Comparison of ENCODE assay signal across 11 cellular contexts in genomic region chr1:244302889-244303609, GRCh38.
DNase-seq lines count a peak whose midpoint lies in the region; ATAC-seq, FAIRE-seq and TF ChIP-seq lines count a peak whose summit lies in the region.
"Had no signal": no experiment of that assay in that cellular context is flagged by ENCODE, and none has a peak within 500 bp of the region (broad histone marks: within the 10 kb centered on the region; RNA-seq: fewer than 3 reads in every experiment).

No MANE protein-coding gene starts in this region.

- peak; percentile 74 for FAIRE-seq in endothelial cell of umbilical vein (lab: Jason Lieb, UNC)

- no peak for TF ChIP-seq POLR2A in endothelial cell of umbilical vein (IDR thresholded peaks at IDR 0.05; ENCODE audit: low read depth, low read length)
- no peak for TF ChIP-seq POLR2A in GM18505 (IDR thresholded peaks at IDR 0.05; ENCODE audit: borderline replicate concordance, extremely low read depth, insufficient read depth, insufficient read length)

- peaks cover 52% of the 10 kb centered on the region for H3K4me1 ChIP-seq in endothelial cell of umbilical vein (ENCODE audit: control insufficient read depth, extremely low read depth, insufficient read depth, low read length)

- H2AFZ ChIP-seq in endothelial cell of umbilical vein (ENCODE audit: low read depth, low read length), result no peak overlapping the region

- peaks cover 2% of the 10 kb centered on the region for H3K4me1 Mint-ChIP-seq in glutamatergic neuron (ENCODE audit: low read depth, unreplicated experiment)

- peak overlapping the region; percentile 13 for H3K27ac ChIP-seq in endothelial cell of umbilical vein (ENCODE audit: insufficient read depth, low read depth, low read length)

- peak; percentile 98 for DNase-seq in Caki2 (ENCODE audit: low read depth)
- DNase-seq in LHCN-M2 (ENCODE audit: low read depth), result peak; percentile 32
- DNase-seq in endothelial cell of umbilical vein (ENCODE audit: low read depth, low spot score), result peak; percentile 53
- peak; percentile 69 for DNase-seq in mucosa of gallbladder (ENCODE audit: low spot score)
- DNase-seq in NOMO-1 treated with DMSO at 0.1 percent for 48 hours (lab: John Stamatoyannopoulos, UW; ENCODE audit: unreplicated experiment), result no peak
- DNase-seq in glutamatergic neuron, result no peak
- DNase-seq: effector CD4-positive, alpha-beta T cell; NCI-H345; T1000 had no signal

- peaks cover 5% of the 10 kb centered on the region for H3K27me3 Mint-ChIP-seq in glutamatergic neuron (ENCODE audit: unreplicated experiment)

- H3K27ac Mint-ChIP-seq in glutamatergic neuron (ENCODE audit: unreplicated experiment), result no peak overlapping the region

- H3K36me3 Mint-ChIP-seq in glutamatergic neuron (ENCODE audit: unreplicated experiment), result peaks cover 5% of the 10 kb centered on the region

- H3K27me3 ChIP-seq in endothelial cell of umbilical vein (ENCODE audit: control insufficient read depth in 2 of 2, insufficient read depth in 2 of 2, low read length in 2 of 2), result no peaks in the 10 kb centered on the region

- H4K20me1 ChIP-seq in endothelial cell of umbilical vein (replicated peaks; ENCODE audit: control insufficient read depth, extremely low read depth, insufficient read depth, low read length), result no peaks in the 10 kb centered on the region

- no peak overlapping the region for H3K4me3 Mint-ChIP-seq in glutamatergic neuron (ENCODE audit: unreplicated experiment)

- peak overlapping the region; percentile 11 for H3K4me2 ChIP-seq in endothelial cell of umbilical vein (ENCODE audit: insufficient read depth, low read length)

- BruUV-seq in endothelial cell of umbilical vein (replicated peaks; lab: Mats Ljungman, UMichigan), result no TSS peak

- in situ Hi-C loops in Caki2 (cut with HindIII; ENCODE audit: low pct_unique_long_range_greater_than_20kb, low sequenced_read_pairs), result loop anchor here (25.0 kb wide), 1 partner anchor 134 kb away; no protein-coding TSS in a partner anchor

- no peak overlapping the region for H3K4me3 ChIP-seq in endothelial cell of umbilical vein (replicated peaks in 1 of 3; ENCODE audit: insufficient read depth in 1 of 3, low read depth in 1 of 3, low read length in 3 of 3)

- CTCF ChIA-PET in endothelial cell of umbilical vein (lab: Charles Lee), result interaction anchor here (0.9 to 3.7 kb wide), 4 partner anchors 19 to 959 kb away, joined by 3 to 22 read pairs (median 4); no protein-coding TSS in a partner anchor

- dilution Hi-C loops in endothelial cell of umbilical vein (cut with MboI; ENCODE audit: extremely low pct_ligation_motif_present, low sequenced_read_pairs), result no loop called here

- H3K36me3 ChIP-seq in endothelial cell of umbilical vein (ENCODE audit: control insufficient read depth in 2 of 2, extremely low read depth in 1 of 2, insufficient read depth in 2 of 2, low read length in 2 of 2), result no peaks in the 10 kb centered on the region

- H3K9me3 ChIP-seq in endothelial cell of umbilical vein (replicated peaks; ENCODE audit: control insufficient read depth, insufficient read depth, low read length), result no peaks in the 10 kb centered on the region

- TF ChIP-seq CTCF in endothelial cell of umbilical vein (IDR thresholded peaks at IDR 0.05; ENCODE audit: extremely low read depth in 1 of 2, insufficient read depth in 1 of 2, low read depth in 1 of 2, low read length in 2 of 2), result no peak
- TF ChIP-seq CTCF in glutamatergic neuron (IDR thresholded peaks at IDR 0.05; ENCODE audit: partially characterized antibody, unreplicated experiment), result no peak

- no peak overlapping the region for H3K9ac ChIP-seq in endothelial cell of umbilical vein (replicated peaks; ENCODE audit: extremely low read depth, insufficient read depth, low read length)

- H3K9me3 Mint-ChIP-seq in glutamatergic neuron (ENCODE audit: unreplicated experiment), result peaks cover 1% of the 10 kb centered on the region

- H3K9me1 ChIP-seq in endothelial cell of umbilical vein (replicated peaks; ENCODE audit: control insufficient read depth, extremely low read depth, insufficient read depth, low read length), result no peaks in the 10 kb centered on the region

- intact Hi-C loops in endothelial cell of umbilical vein (cut with micrococcal nuclease), result loop anchor here (1.0 kb wide), 1 partner anchor 20 kb away; no protein-coding TSS in a partner anchor

- no peak for ATAC-seq in GM18505 (IDR thresholded peaks at IDR 0.05; ENCODE audit: unreplicated experiment)
- no peak for ATAC-seq in HG03432 (IDR thresholded peaks at IDR 0.05; ENCODE audit: unreplicated experiment)

- POLR2A ChIA-PET in endothelial cell of umbilical vein (lab: Charles Lee), result interaction anchor here (0.6 kb wide), 1 partner anchor 71 kb away, joined by 6 read pairs; no protein-coding TSS in a partner anchor

- H3K79me2 ChIP-seq in endothelial cell of umbilical vein (ENCODE audit: control insufficient read depth, insufficient read depth, low read length), result peaks cover 5% of the 10 kb centered on the region

TF ChIP-seq in endothelial cell of umbilical vein, 7 proteins besides CTCF, POLR2A, EP300 and RAD21:
- TF ChIP-seq JUN (IDR thresholded peaks at IDR 0.05; ENCODE audit: borderline replicate concordance, insufficient read depth, insufficient read length, low read depth) (peak; percentile 11), FOS (IDR thresholded peaks at IDR 0.05; ENCODE audit: borderline replicate concordance, insufficient read depth, low read length) (no peak), GATA2 (IDR thresholded peaks at IDR 0.05; ENCODE audit: insufficient read depth, insufficient read length, low read depth, low read length) (peak; percentile 23)
TF ChIP-seq in endothelial cell of umbilical vein: peak in this region for 2.

Comparison
In these comparisons a context has a peak if more than half of its experiments do, and no peak if none do; other contexts are left out.
1. DNase-seq: peak in Caki2 (single experiment), LHCN-M2 (single experiment), endothelial cell of umbilical vein (single experiment) and mucosa of gallbladder (single experiment); none in NOMO-1 treated with DMSO at 0.1 percent for 48 hours (single experiment) and glutamatergic neuron (single experiment).